ENCODE assay signal across 23 cellular contexts in genomic region chr2:177317443-177317842, GRCh38.
"Had no signal": no experiment of that assay in that cellular context is flagged by ENCODE, and none has a peak within 500 bp of the region (broad histone marks: within the 10 kb centered on the region; RNA-seq: fewer than 3 reads in every experiment).

No MANE protein-coding gene starts in this region.

- DNase-seq: cerebellar nuclear complex; cortex of kidney; effector CD4-positive, alpha-beta T cell; foreskin keratinocyte; glutamatergic neuron; heart right ventricle; hippocampal formation; left cardiac atrium; left ventricle myocardium inferior; lower lobe of right lung; mucosa of descending colon; naive thymus-derived CD4-positive, alpha-beta T cell; nucleus accumbens; sigmoid colon; spleen; stimulated activated CD4-positive, alpha-beta T cell treated with anti-CD3 and anti-CD28 coated beads, Interleukin-4, amount 100 ng/mL, for 4 hours; stimulated activated naive B cell treated with anti-CD40 and anti-IgM and Interleukin-4, amounts not matched to agents 10 μg/mL and 1 μg/mL and 100 μg/mL, for 72 hours; transverse colon had no signal

- H3K4me3 ChIP-seq: heart right ventricle, left ventricle myocardium inferior, lower lobe of right lung, mucosa of descending colon, prostate gland, right atrium auricular region, sigmoid colon, spleen, suprapubic skin, transverse colon, vagina had no signal

- H3K27me3 ChIP-seq: foreskin keratinocyte, heart right ventricle, right atrium auricular region, sigmoid colon, spleen, suprapubic skin, transverse colon, vagina had no signal

- ATAC-seq: foreskin keratinocyte; heart right ventricle; left cardiac atrium; lower lobe of right lung; naive thymus-derived CD4-positive, alpha-beta T cell; stimulated activated naive B cell treated with anti-CD40 and anti-IgM and Interleukin-4, amounts not matched to agents 10 μg/mL and 1 μg/mL and 100 μg/mL, for 72 hours had no signal

- H3K36me3 ChIP-seq: lower lobe of right lung, prostate gland, transverse colon, vagina had no signal

- H3K4me1 ChIP-seq: lower lobe of right lung, prostate gland, sigmoid colon, spleen had no signal

- H3K9me3 ChIP-seq: heart right ventricle, left ventricle myocardium inferior, lower lobe of right lung, mucosa of descending colon, prostate gland, right atrium auricular region, sigmoid colon, spleen, suprapubic skin, transverse colon, vagina had no signal

- H3K27ac ChIP-seq: foreskin keratinocyte, heart right ventricle, left ventricle myocardium inferior, lower lobe of right lung, prostate gland, right atrium auricular region, sigmoid colon, spleen, suprapubic skin, transverse colon, vagina had no signal

- FAIRE-seq: islet of Langerhans had no signal
